In genomic region chr1:236395780-236396664, GRCh38 we compare ENCODE assay signal across 8 cellular contexts. TPM values are rescaled to one million over a fixed set of nuclear protein-coding genes. Genes with fewer than 3 reads are reported as not detected.
DNase-seq lines count a peak whose midpoint lies in the region; ATAC-seq, FAIRE-seq and TF ChIP-seq lines count a peak whose summit lies in the region.

No MANE protein-coding gene starts in this region.

- peak overlapping the region; percentile 83 for H2AFZ ChIP-seq in GM12878 (ENCODE audit: control insufficient read depth, low read depth, low read length)

- H3K27me3 ChIP-seq in GM12878 (replicated peaks in 1 of 2; ENCODE audit: control insufficient read depth in 2 of 2, insufficient read depth in 2 of 2, low read length in 1 of 2) (peaks cover 0 to 5% of the 10 kb centered on the region in 2 experiments; a peak in 2 of 4 replicates), lower lobe of right lung (ENCODE audit: low read depth) (peaks cover 17% of the 10 kb centered on the region)

- in situ Hi-C loops in GM12878 (cut with MboI) = no loop called here

- no peaks in the 10 kb centered on the region for H3K79me2 ChIP-seq in GM12878 (ENCODE audit: control insufficient read depth, insufficient read depth, low read length)

- peak overlapping the region; percentile 90 for H3K4me2 ChIP-seq in GM12878 (ENCODE audit: control insufficient read depth, insufficient read depth)

- CTCF ChIA-PET in GM12878 (lab: Yijun Ruan, JAX) = interaction anchor here (0.6 to 2.1 kb wide), 2 partner anchors 15 to 47 kb away, joined by 4 to 5 read pairs; no protein-coding TSS in a partner anchor

- H3K36me3 ChIP-seq in GM12878 (ENCODE audit: control insufficient read depth in 2 of 2, insufficient read depth in 2 of 2, low read length in 1 of 2) (no peaks in the 10 kb centered on the region), lower lobe of right lung (no peaks in the 10 kb centered on the region)

- H3K9me3 ChIP-seq in GM12878 (replicated peaks; ENCODE audit: control insufficient read depth, insufficient read depth, low read length) = no peaks in the 10 kb centered on the region
- no peaks in the 10 kb centered on the region for H3K9me3 ChIP-seq in lower lobe of right lung

- TF ChIP-seq RAD21 in GM12878 (IDR thresholded peaks at IDR 0.05; ENCODE audit: insufficient read depth, low read depth, low read length) = no peak

- no peak for DNase-seq in GM12864 (ENCODE audit: low read depth)
- DNase-seq in GM12878 (ENCODE audit: low read depth, low spot score) = no peak
- no peak for DNase-seq in lower lobe of right lung
- peak; percentile 39 for DNase-seq in ureter (ENCODE audit: low spot score)
- DNase-seq in anterior cingulate cortex (lab: John Stamatoyannopoulos, UW) = no peak
- DNase-seq in frontal cortex (ENCODE audit: low spot score in 2 of 2) = no peak
- no peak for DNase-seq in NCI-H1417 treated with DMSO at 0.1 percent for 48 hours (lab: John Stamatoyannopoulos, UW)

- ATAC-seq in HG03064 (IDR thresholded peaks at IDR 0.05; ENCODE audit: low read depth, unreplicated experiment) (peak; percentile 5), GM12878 (peak; percentile 37), lower lobe of right lung (peak in 1 of 2 donors; percentile 20)

- BruUV-seq in GM12878 (replicated peaks; lab: Mats Ljungman, UMichigan) = no TSS peak

- POLR2A ChIA-PET in GM12878 (lab: Charles Lee) = interaction anchor here (1.0 to 2.2 kb wide), 2 partner anchors 112 to 115 kb away, joined by 3 to 6 read pairs; no protein-coding TSS in a partner anchor

- H3K9ac ChIP-seq in GM12878 (ENCODE audit: control insufficient read depth, insufficient read depth, low read length) = peak overlapping the region; percentile 63; the same call in 1 of the 2 replicates

- SMC1A ChIA-PET in GM12878 (lab: Charles Lee; ENCODE audit: uncharacterized antibody, unreplicated experiment) = interaction anchor here (0.8 to 2.5 kb wide), 4 partner anchors 14 to 247 kb away, joined by 3 to 7 read pairs (median 3); no protein-coding TSS in a partner anchor

- H3K4me1 ChIP-seq in GM12878 (ENCODE audit: control insufficient read depth, insufficient read depth, low read length) = 0 out of 2 replicates have a peak, but pooled peaks cover 2% of the 10 kb centered on the region
- H3K4me1 ChIP-seq in lower lobe of right lung = peaks cover 16% of the 10 kb centered on the region

- H3K27ac ChIP-seq in GM12878 (ENCODE audit: control insufficient read depth, insufficient read depth) (no peak overlapping the region), lower lobe of right lung (peak overlapping the region; percentile 49)

- RAD21 ChIA-PET in GM12878 (lab: Charles Lee; ENCODE audit: unreplicated experiment) = interaction anchor here (1.1 kb wide), 1 partner anchor 90 kb away, joined by 3 read pairs; no protein-coding TSS in a partner anchor

- no peak for TF ChIP-seq POLR2A in GM12878 (IDR thresholded peaks at IDR 0.05; ENCODE audit: low read depth, low read length)

- TF ChIP-seq CTCF in GM12864 (IDR thresholded peaks at IDR 0.05; ENCODE audit: low read depth, low read length, missing control alignments) (no peak), GM12878 (IDR thresholded peaks at IDR 0.05 in 2 of 3, conservative IDR thresholded peaks at IDR 0.05 in 1 of 3; ENCODE audit: control insufficient read depth in 2 of 3, extremely low read depth in 1 of 3, insufficient read depth in 1 of 3, low read depth in 3 of 3, low read length in 3 of 3) (no peak), lower lobe of right lung (IDR thresholded peaks at IDR 0.05) (no peak)

- no peak for TF ChIP-seq EP300 in GM12878 (IDR thresholded peaks at IDR 0.05; ENCODE audit: borderline replicate concordance in 1 of 2, control insufficient read depth in 1 of 2, low read depth in 2 of 2, low read length in 2 of 2)

- FAIRE-seq in GM12878 (lab: Jason Lieb, UNC) (no peak), frontal cortex (lab: Jason Lieb, UNC) (no peak)

- H3K4me3 ChIP-seq in GM12864 (ENCODE audit: low read depth, low read length) = peak overlapping the region; percentile 87
- peak overlapping the region; percentile 57 for H3K4me3 ChIP-seq in GM12878
- H3K4me3 ChIP-seq in lower lobe of right lung = peak overlapping the region; percentile 63

- 35% methylated on average over 27 of the region's 44 CpGs for WGBS in GM12878 (ENCODE audit: insufficient coverage, insufficient replicate concordance, low lambda C conversion rate, missing lambda C conversion rate)

- intact Hi-C loops in GM12878 (cut with micrococcal nuclease; ENCODE audit: unreplicated experiment) = no loop called here
- intact Hi-C loops in lower lobe of right lung (cut with DNase I) = no loop called here

- H4K20me1 ChIP-seq in GM12878 (ENCODE audit: control insufficient read depth, insufficient read depth) = no peaks in the 10 kb centered on the region

TF ChIP-seq in GM12878, 131 proteins besides CTCF, POLR2A, EP300 and RAD21:
- no peak for TF ChIP-seq EZH2 (IDR thresholded peaks at IDR 0.05; ENCODE audit: borderline replicate concordance, control insufficient read depth, low read depth, low read length)
- TF ChIP-seq SUZ12 (IDR thresholded peaks at IDR 0.05; ENCODE audit: unreplicated experiment) = peak; percentile 43

RNA-seq across cellular contexts. Expression of gene EDARADD, which starts 1.9 kb away (rescaled TPM):
- total RNA-seq in GM12878 (2013; cell fraction: nucleolus; rRNA removed) = 1.4 TPM in 2 replicates
- total RNA-seq in GM12878 (2014; rRNA removed) = 4.6 and 6.1 TPM in 2 replicates
- total RNA-seq in GM12878 (2014; rRNA removed; fragmentation: Illumina TruSeq; extraction: Trizol) = 3.9 and 4.8 TPM in 2 replicates
- 4.8 and 5.8 TPM in 2 replicates for total RNA-seq in GM12878 (2021)
- polyA plus RNA-seq in GM12878 (2011; ENCODE audit: low read depth) = 1.7 TPM
- polyA plus RNA-seq in GM12878 (2011; rRNA removed) = 5.1 and 5.2 TPM in 2 replicates
- 4.3 and 4.4 TPM in 2 replicates for polyA plus RNA-seq in GM12878 (2011; cell fraction: cytosol; rRNA removed)
- 2.3 and 3.6 TPM in 2 replicates for polyA plus RNA-seq in GM12878 (2011; cell fraction: nucleus; rRNA removed)
- 1.4 and 1.5 TPM in 2 replicates for polyA plus RNA-seq in GM12878 (2012)
- polyA plus RNA-seq in GM12878 (2014; fragmentation: Illumina TruSeq; extraction: Trizol) = 5.0 and 5.8 TPM in 2 replicates
- polyA plus RNA-seq in GM12878 (2014; fragmentation: Nextera tagmentation; extraction: Ambion mirVana) = 1 to 10 TPM in 1 of 2 experiments, under 1 TPM in 1; 0.58 to 1.6 TPM
- polyA plus RNA-seq in GM12878 (2014; rRNA removed) = 3.4 and 4.0 TPM in 2 replicates
- 1 to 10 TPM; 4.3 to 6.0 TPM for polyA plus RNA-seq in GM12878 (2016; fragmentation: Nextera tagmentation; extraction: Ambion mirVana)
- polyA minus RNA-seq in GM12878 (2011; rRNA and poly(A)+ RNA removed) = 4.6 and 5.9 TPM in 2 replicates
- polyA minus RNA-seq in GM12878 (2011; cell fraction: cytosol; rRNA and poly(A)+ RNA removed) = 1.7 and 2.5 TPM in 2 replicates
- polyA minus RNA-seq in GM12878 (2011; cell fraction: nucleus; rRNA and poly(A)+ RNA removed) = 1.9 and 2.3 TPM in 2 replicates
- 0.89 TPM for total RNA-seq in lower lobe of right lung
- 50.4 TPM for total RNA-seq in ureter
- total RNA-seq in frontal cortex = 3.7 TPM
